In the genomic region with DNA sequence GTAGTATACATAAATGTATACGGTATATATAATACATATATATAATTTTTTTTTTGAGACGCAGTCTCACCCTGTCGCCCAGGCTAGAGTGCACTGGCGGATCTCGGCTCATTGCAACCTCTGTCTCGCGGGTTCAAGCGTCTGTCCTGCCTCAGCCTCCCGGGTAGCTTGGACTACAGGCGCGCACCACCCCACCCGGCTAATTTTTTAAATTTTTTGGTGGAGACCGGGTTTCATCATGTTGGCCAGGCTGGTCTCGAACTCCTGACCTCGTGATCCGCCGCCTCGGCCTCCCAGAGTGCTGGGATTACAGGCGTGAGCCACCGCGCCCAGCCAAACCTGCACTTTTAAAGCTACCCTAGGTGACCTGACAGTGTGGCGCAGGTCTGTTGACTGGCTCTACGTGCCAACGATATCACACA, we compare ENCODE assay signal across 1 cellular context.
A peak's percentile ranks its signal among the peaks of the same experiment; 100 is the strongest.
TF ChIP-seq lines count a peak whose summit lies in the region.

No MANE protein-coding gene starts in this region.

TF ChIP-seq in HepG2, 621 proteins besides CTCF, POLR2A, EP300 and RAD21:
- TF ChIP-seq ZNF589 (CRISPR knock-in tag; conservative IDR thresholded peaks at IDR 0.05) (no peak), ZNF207 (IDR thresholded peaks at IDR 0.05; ENCODE audit: borderline replicate concordance) (no peak), ZNF747 (CRISPR knock-in tag; IDR thresholded peaks at IDR 0.05; ENCODE audit: borderline replicate concordance) (0 out of 2 replicates have a peak, but pooled peaks have one; percentile 33), REL (CRISPR knock-in tag; conservative IDR thresholded peaks at IDR 0.05) (0 out of 2 replicates have a peak, but pooled peaks have one; percentile 32), ZNF460 (CRISPR knock-in tag; IDR thresholded peaks at IDR 0.05; ENCODE audit: borderline replicate concordance) (peak; percentile 89), ZNF253 (CRISPR knock-in tag; IDR thresholded peaks at IDR 0.05; ENCODE audit: borderline replicate concordance) (no peak), ZMYM3 (CRISPR knock-in tag; IDR thresholded peaks at IDR 0.05) (peak; percentile 69), ZNF160 (CRISPR knock-in tag; IDR thresholded peaks at IDR 0.05) (no peak), ZNF670 (CRISPR knock-in tag; IDR thresholded peaks at IDR 0.05; ENCODE audit: borderline replicate concordance) (0 out of 2 replicates have a peak, but pooled peaks have one; percentile 25), BRD4 (CRISPR knock-in tag; IDR thresholded peaks at IDR 0.05) (0 out of 2 replicates have a peak, but pooled peaks have one; percentile 38), MED13 (CRISPR knock-in tag; IDR thresholded peaks at IDR 0.05) (0 out of 2 replicates have a peak, but pooled peaks have one; percentile 15), NKX3-1 (CRISPR knock-in tag; IDR thresholded peaks at IDR 0.05) (0 out of 2 replicates have a peak, but pooled peaks have one; percentile 29), DNMT1 (CRISPR knock-in tag; IDR thresholded peaks at IDR 0.05) (no peak), HOXA7 (CRISPR knock-in tag; IDR thresholded peaks at IDR 0.05) (no peak), AKAP8 (CRISPR knock-in tag; IDR thresholded peaks at IDR 0.05) (0 out of 2 replicates have a peak, but pooled peaks have one; percentile 47), NR2F6 (IDR thresholded peaks at IDR 0.05) (peak; percentile 32; the same call in 1 of the 2 replicates), NR2F6 (CRISPR knock-in tag; IDR thresholded peaks at IDR 0.05) (no peak), ZMYM2 (CRISPR knock-in tag; IDR thresholded peaks at IDR 0.05) (peak; percentile 81; the same call in 1 of the 2 replicates), PHF20 (CRISPR knock-in tag; IDR thresholded peaks at IDR 0.05) (0 out of 2 replicates have a peak, but pooled peaks have one; percentile 7), HOXD1 (CRISPR knock-in tag; IDR thresholded peaks at IDR 0.05) (0 out of 2 replicates have a peak, but pooled peaks have one; percentile 13), ZNF296 (CRISPR knock-in tag; conservative IDR thresholded peaks at IDR 0.05) (0 out of 2 replicates have a peak, but pooled peaks have one; percentile 21), ZNF24 (IDR thresholded peaks at IDR 0.05) (no peak), RXRA (CRISPR knock-in tag; IDR thresholded peaks at IDR 0.05) (peak; percentile 26; the same call in 1 of the 2 replicates), ZNF737 (CRISPR knock-in tag; IDR thresholded peaks at IDR 0.05; ENCODE audit: borderline replicate concordance) (no peak), ISX (CRISPR knock-in tag; conservative IDR thresholded peaks at IDR 0.05) (0 out of 2 replicates have a peak, but pooled peaks have one; percentile 43), ADNP (CRISPR knock-in tag; IDR thresholded peaks at IDR 0.05) (peak; percentile 79; the same call in 1 of the 2 replicates)
